ENCODE assay signal across 1 cellular context in genomic region chr2:73176205-73176880, GRCh38.
TF ChIP-seq lines count a peak whose summit lies in the region.

No MANE protein-coding gene starts in this region.

TF ChIP-seq in GM12878, 131 proteins besides CTCF, POLR2A, EP300 and RAD21:
- TF ChIP-seq KAT2A (conservative IDR thresholded peaks at IDR 0.05; ENCODE audit: control insufficient read depth, low read depth, low read length) (no peak), SUZ12 (IDR thresholded peaks at IDR 0.05; ENCODE audit: unreplicated experiment) (peak; percentile 29), CEBPB (IDR thresholded peaks at IDR 0.05; ENCODE audit: borderline replicate concordance in 1 of 2, low read depth in 2 of 2, low read length in 2 of 2) (no peak), ZZZ3 (IDR thresholded peaks at IDR 0.05; ENCODE audit: control insufficient read depth, insufficient read length, low read depth) (no peak), ZSCAN29 (IDR thresholded peaks at IDR 0.05) (no peak), ASH2L (IDR thresholded peaks at IDR 0.05; ENCODE audit: borderline replicate concordance, low read depth) (no peak), GATAD2B (conservative IDR thresholded peaks at IDR 0.05; ENCODE audit: low read depth) (no peak)
TF ChIP-seq in GM12878: peak in this region for 1.
